8 cellular contexts compared by ENCODE assay signal in genomic region chr11:62600367-62601113, GRCh38. TPM values are rescaled to one million over a fixed set of nuclear protein-coding genes. Genes with fewer than 3 reads are reported as not detected.
DNase-seq lines count a peak whose midpoint lies in the region; ATAC-seq and TF ChIP-seq lines count a peak whose summit lies in the region.

No MANE protein-coding gene starts in this region.

- no peaks in the 10 kb centered on the region for H3K9me2 ChIP-seq in Karpas-422 (replicated peaks; ENCODE audit: insufficient read depth, low read length)

- peak overlapping the region; percentile 100 for H3K9ac ChIP-seq in Karpas-422 (ENCODE audit: low read length)

- peaks cover 38% of the 10 kb centered on the region for H3K79me2 ChIP-seq in Karpas-422 (ENCODE audit: low read length)

- H3K27me3 ChIP-seq in Karpas-422 (ENCODE audit: low read length): no peaks in the 10 kb centered on the region

- peak overlapping the region; percentile 80 for H3K4me3 ChIP-seq in Karpas-422 (ENCODE audit: low read length)

- peaks cover 30% of the 10 kb centered on the region for H3K4me1 ChIP-seq in Karpas-422 (ENCODE audit: low read length)

- peaks cover 38% of the 10 kb centered on the region for H3K36me3 ChIP-seq in Karpas-422 (ENCODE audit: insufficient read depth, low read length)

- H3K36me3 Mint-ChIP-seq in CD14-positive monocyte (peaks cover 61 to 65% of the 10 kb centered on the region in 2 donors), naive B cell (peaks cover 13 to 38% of the 10 kb centered on the region in 2 donors)
- H3K36me3 Mint-ChIP-seq in central memory CD8-positive, alpha-beta T cell (ENCODE audit: insufficient read depth): peaks cover 53% of the 10 kb centered on the region

- no peak for ATAC-seq in central memory CD8-positive, alpha-beta T cell (replicated peaks; ENCODE audit: extremely low read depth, poor library complexity, severe bottlenecking)
- ATAC-seq in naive B cell (ENCODE audit: low read depth in 2 of 2) (no peak), GM18520 (IDR thresholded peaks at IDR 0.05; ENCODE audit: unreplicated experiment) (no peak)

- intact Hi-C loops in CD14-positive monocyte (cut with micrococcal nuclease): loop anchor here in 1 of 2 donors (5.0 kb wide), 1 partner anchor 47 kb away; the partner anchor contains the start of gene GANAB

- H2AFZ ChIP-seq in Karpas-422 (ENCODE audit: low read length): no peak overlapping the region

- H3K27ac Mint-ChIP-seq in CD14-positive monocyte (peak overlapping the region; percentile 82 to 91 (median 87)), naive B cell (peak overlapping the region; percentile 87 to 98 (median 92))
- H3K27ac Mint-ChIP-seq in central memory CD8-positive, alpha-beta T cell (ENCODE audit: low read depth): peak overlapping the region; percentile 89

- DNase-seq in CD14-positive monocyte (ENCODE audit: low spot score): no peak
- peak; percentile 69 for DNase-seq in Karpas-422
- no peak for DNase-seq in central memory CD8-positive, alpha-beta T cell (ENCODE audit: low spot score in 2 of 2)
- no peak for DNase-seq in naive B cell
- no peak for DNase-seq in stimulated activated CD4-positive, alpha-beta T cell treated with anti-CD3 and anti-CD28 coated beads, Interleukin-4, amount 100 ng/mL, for 1 hour
- DNase-seq in NCI-H2227 treated with DMSO at 0.1 percent for 48 hours (lab: John Stamatoyannopoulos, UW): no peak
- no peak for DNase-seq in Kasumi-1 (lab: John Stamatoyannopoulos, UW)

- peak overlapping the region; percentile 78 for H3K4me2 ChIP-seq in Karpas-422 (ENCODE audit: low read depth, low read length, poor library complexity, severe bottlenecking)

- H3K4me3 Mint-ChIP-seq in CD14-positive monocyte (peak overlapping the region; percentile 92 to 96), naive B cell (peak overlapping the region; percentile 89 to 97 (median 94))
- H3K4me3 Mint-ChIP-seq in central memory CD8-positive, alpha-beta T cell: peak overlapping the region; percentile 84

- no peaks in the 10 kb centered on the region for H3K9me3 Mint-ChIP-seq in CD14-positive monocyte
- no peaks in the 10 kb centered on the region for H3K9me3 Mint-ChIP-seq in central memory CD8-positive, alpha-beta T cell
- peaks cover 0 to 5% (median 0%) of the 10 kb centered on the region in 7 donors for H3K9me3 Mint-ChIP-seq in naive B cell

- H3K27ac ChIP-seq in Karpas-422 (ENCODE audit: low read length): peak overlapping the region; percentile 89

- H3K9me3 ChIP-seq in Karpas-422 (ENCODE audit: low read length): no peaks in the 10 kb centered on the region

- H4K20me1 ChIP-seq in Karpas-422 (ENCODE audit: insufficient read depth, low read depth, low read length): peaks cover 16% of the 10 kb centered on the region; the same call in 1 of the 2 replicates

- no peak for TF ChIP-seq CTCF in CD14-positive monocyte (IDR thresholded peaks at IDR 0.05)

- H3K27me3 Mint-ChIP-seq in CD14-positive monocyte (ENCODE audit: low read depth in 3 of 3): no peaks in the 10 kb centered on the region
- no peaks in the 10 kb centered on the region for H3K27me3 Mint-ChIP-seq in central memory CD8-positive, alpha-beta T cell
- no peaks in the 10 kb centered on the region for H3K27me3 Mint-ChIP-seq in naive B cell

- H3K4me1 Mint-ChIP-seq in CD14-positive monocyte (peaks cover 51% of the 10 kb centered on the region), naive B cell (peaks cover 45 to 69% (median 48%) of the 10 kb centered on the region in 3 donors)
- peaks cover 60% of the 10 kb centered on the region for H3K4me1 Mint-ChIP-seq in central memory CD8-positive, alpha-beta T cell

RNA-seq across cellular contexts. Expression of gene MTA2, which starts 1.1 kb away (rescaled TPM):
- polyA plus RNA-seq in CD14-positive monocyte: 10 to 100 TPM; 14.0 to 17.6 TPM
- 60.2 and 89.3 TPM in 2 replicates for total RNA-seq in Karpas-422 (2014; rRNA removed; shearing (Covaris generic); ENCODE audit: low replicate concordance)
- 10 to 100 TPM in 5 of 6 donors, 1 to 10 TPM in 1; 3.4 to 27.5 (median 17.8) TPM for polyA plus RNA-seq in naive B cell (ENCODE audit: low read depth in 6 of 6)

RNA-seq across cellular contexts. Expression of gene TUT1, which starts 9.2 kb away (rescaled TPM):
- polyA plus RNA-seq in CD14-positive monocyte (1 to 10 TPM; 1.8 to 2.1 TPM), naive B cell (ENCODE audit: low read depth in 6 of 6) (10 to 100 TPM; 12.7 to 20.8 (median 16.2) TPM)
- 8.1 and 17.3 TPM in 2 replicates for total RNA-seq in Karpas-422 (2014; rRNA removed; shearing (Covaris generic); ENCODE audit: low replicate concordance)

RNA-seq across cellular contexts. Expression of gene EML3, which starts 12.0 kb away (rescaled TPM):
- polyA plus RNA-seq in CD14-positive monocyte (10 to 100 TPM in 1 of 2 donors, 1 to 10 TPM in 1; 7.2 to 10.6 TPM), naive B cell (ENCODE audit: low read depth in 6 of 6) (10 to 100 TPM in 5 of 6 donors, 1 to 10 TPM in 1; 9.7 to 15.5 (median 12.5) TPM)
- total RNA-seq in Karpas-422 (2014; rRNA removed; shearing (Covaris generic); ENCODE audit: low replicate concordance): 21.2 and 22.0 TPM in 2 replicates

RNA-seq across cellular contexts. Expression of gene ROM1, which starts 12.5 kb away (rescaled TPM):
- polyA plus RNA-seq in CD14-positive monocyte (1 to 10 TPM in 1 of 2 donors, under 1 TPM in 1; 0.51 to 1.4 TPM), naive B cell (ENCODE audit: low read depth in 6 of 6) (1 to 10 TPM in 1 of 6 donors, under 1 TPM in 4, not detected in 1; 0.55 to 1.6 (median 0.66) TPM)
- total RNA-seq in Karpas-422 (2014; rRNA removed; shearing (Covaris generic); ENCODE audit: low replicate concordance): 0.45 and 1.2 TPM in 2 replicates

RNA-seq across cellular contexts. Expression of gene B3GAT3, which starts 21.2 kb away (rescaled TPM):
- 10 to 100 TPM; 18.5 to 19.0 TPM for polyA plus RNA-seq in CD14-positive monocyte
- total RNA-seq in Karpas-422 (2014; rRNA removed; shearing (Covaris generic); ENCODE audit: low replicate concordance): 43.5 and 76.5 TPM in 2 replicates
- polyA plus RNA-seq in naive B cell (ENCODE audit: low read depth in 6 of 6): 10 to 100 TPM; 26.1 to 43.9 (median 30.8) TPM

Comparison
In these comparisons a context has a peak if more than half of its experiments do, and no peak if none do; other contexts are left out.
1. RNA of gene TUT1, which starts 9.2 kb away (polyA plus RNA-seq): 12.7 to 20.8 TPM in naive B cell; 1.8 to 2.1 TPM in CD14-positive monocyte; every median in the first group is over 4 times any median in the second.
2. Peak in every context shown above with its lines, with median percentiles within 50 percentile points of each other: H3K27ac Mint-ChIP-seq and H3K4me3 Mint-ChIP-seq.